10 cellular contexts compared by ENCODE assay signal in the genomic region with DNA sequence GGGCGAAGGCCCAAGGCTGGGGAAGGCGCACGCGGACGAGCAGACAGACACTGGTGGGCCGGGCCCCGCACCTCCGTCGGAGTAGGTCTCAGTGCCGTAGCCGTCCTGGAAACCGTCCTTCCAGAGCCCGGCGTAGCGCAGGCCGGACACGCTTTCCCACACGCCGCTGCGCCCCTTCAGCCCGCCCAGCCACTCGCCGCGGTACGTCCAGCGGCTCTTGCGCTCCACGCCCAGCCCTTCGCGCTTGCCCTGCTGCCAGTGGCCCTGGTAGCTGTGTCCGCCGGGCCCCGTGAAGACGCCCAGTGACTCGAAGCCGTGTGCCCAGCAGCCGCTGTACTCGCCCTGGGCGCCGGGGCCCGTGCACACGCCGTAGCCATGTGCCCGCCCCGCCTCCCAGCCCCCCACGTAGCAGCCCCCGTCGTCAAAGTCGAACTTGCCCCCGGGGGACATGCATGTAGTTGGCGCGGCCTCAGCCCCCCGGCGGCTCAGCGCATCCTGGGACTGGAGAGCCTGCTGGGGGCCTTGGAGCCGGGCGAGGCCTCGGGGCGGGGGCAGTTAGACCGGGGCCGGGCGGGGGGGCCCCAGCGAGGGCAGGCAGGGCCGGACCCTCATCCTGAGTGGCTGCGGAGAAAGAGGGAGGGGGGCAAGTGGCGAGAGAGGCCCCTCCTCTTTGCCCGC. TPM values are rescaled to one million over a fixed set of nuclear protein-coding genes. Genes with fewer than 3 reads are reported as not detected.
DNase-seq lines count a peak whose midpoint lies in the region; ATAC-seq and TF ChIP-seq lines count a peak whose summit lies in the region.
"Had no signal": no experiment of that assay in that cellular context is flagged by ENCODE, and none has a peak within 500 bp of the region (broad histone marks: within the 10 kb centered on the region; RNA-seq: fewer than 3 reads in every experiment).

No MANE protein-coding gene starts in this region.

- H3K4me3 Mint-ChIP-seq in glutamatergic neuron (ENCODE audit: unreplicated experiment): peak overlapping the region; percentile 85

- H3K79me2 ChIP-seq in PC-3 (ENCODE audit: low read length): no peaks in the 10 kb centered on the region

- no peak overlapping the region for H3K9ac ChIP-seq in PC-3 (ENCODE audit: low read length)

- H3K4me3 ChIP-seq in PC-3 (ENCODE audit: low read length) (no peak overlapping the region), ovary (peak overlapping the region; percentile 40)

- 2 to 3% (median 2%) methylated on average over 40 to 67 of the region's 67 CpGs for WGBS in ovary, 3 donors

- H3K4me1 ChIP-seq in PC-3 (ENCODE audit: insufficient read depth, low read length) (no peaks in the 10 kb centered on the region), ovary (ENCODE audit: insufficient read depth) (peaks cover 1% of the 10 kb centered on the region)

- H3K4me2 ChIP-seq in PC-3 (ENCODE audit: low read length): no peak overlapping the region

- no TSS peak for BruUV-seq in PC-3 (replicated peaks; lab: Mats Ljungman, UMichigan)

- ATAC-seq in PC-3: peak; percentile 45; the same call in 1 of the 2 replicates
- no peak for ATAC-seq in HG03039 (IDR thresholded peaks at IDR 0.05; ENCODE audit: unreplicated experiment)
- ATAC-seq in GM21825 (IDR thresholded peaks at IDR 0.05; ENCODE audit: unreplicated experiment): no peak

- peaks cover 30% of the 10 kb centered on the region for H3K27me3 ChIP-seq in PC-3 (ENCODE audit: low read length)
- no peaks in the 10 kb centered on the region for H3K27me3 ChIP-seq in ovary

- H3K9me3 ChIP-seq in PC-3 (ENCODE audit: low read length): no peaks in the 10 kb centered on the region
- no peaks in the 10 kb centered on the region for H3K9me3 ChIP-seq in ovary

- H3K27ac ChIP-seq in PC-3 (ENCODE audit: low read length) (no peak overlapping the region), ovary (no peak overlapping the region)

- H2AFZ ChIP-seq in PC-3 (ENCODE audit: low read length): no peak overlapping the region

- TF ChIP-seq CTCF in PC-3 (conservative IDR thresholded peaks at IDR 0.05; ENCODE audit: low read depth, low read length): no peak
- TF ChIP-seq CTCF in glutamatergic neuron (IDR thresholded peaks at IDR 0.05; ENCODE audit: partially characterized antibody, unreplicated experiment): no peak
- no peak for TF ChIP-seq CTCF in ovary (IDR thresholded peaks at IDR 0.05)

- CTCF ChIA-PET in PC-3 (lab: Charles Lee): no interaction called here

- TF ChIP-seq EP300 in ovary (IDR thresholded peaks at IDR 0.05): no peak

- intact Hi-C loops in PC-3 (cut with micrococcal nuclease) (no loop called here), ovary (cut with DNase I) (no loop called here)

- peaks cover 5% of the 10 kb centered on the region for H3K36me3 Mint-ChIP-seq in glutamatergic neuron (ENCODE audit: unreplicated experiment)

- no peaks in the 10 kb centered on the region for H3K9me2 ChIP-seq in PC-3 (replicated peaks; ENCODE audit: low read length)

- peaks cover 8% of the 10 kb centered on the region for H3K9me3 Mint-ChIP-seq in glutamatergic neuron (ENCODE audit: unreplicated experiment)

- no peak for TF ChIP-seq POLR2A in ovary (IDR thresholded peaks at IDR 0.05)

- peaks cover 27% of the 10 kb centered on the region for H3K27me3 Mint-ChIP-seq in glutamatergic neuron (ENCODE audit: unreplicated experiment)

- POLR2A ChIA-PET in PC-3 (lab: Charles Lee; ENCODE audit: unreplicated experiment): no interaction called here

- H4K20me1 ChIP-seq in PC-3 (ENCODE audit: low read length): no peaks in the 10 kb centered on the region

- H3F3A ChIP-seq in PC-3 (ENCODE audit: low read length, unreplicated experiment): no peaks in the 10 kb centered on the region

- H3K4me1 Mint-ChIP-seq in glutamatergic neuron (ENCODE audit: low read depth, unreplicated experiment): peaks cover 6% of the 10 kb centered on the region

- DNase-seq in Daoy (ENCODE audit: low read depth) (peak; percentile 45), PC-3 (no peak), glutamatergic neuron (peak; percentile 75), ovary (peak in 4 of 5 donors; percentile 50 to 71 (median 60)), globus pallidus (ENCODE audit: low spot score) (no peak), Kasumi-1 (lab: John Stamatoyannopoulos, UW) (no peak)
- DNase-seq: NCI-H1930 had no signal

- H3K36me3 ChIP-seq in PC-3 (ENCODE audit: low read depth, low read length) (no peaks in the 10 kb centered on the region), ovary (no peaks in the 10 kb centered on the region)

- H3K27ac Mint-ChIP-seq in glutamatergic neuron (ENCODE audit: unreplicated experiment): peak overlapping the region; percentile 59

RNA-seq across cellular contexts. Expression of a gene that starts 1.4 kb away (rescaled TPM):
- total RNA-seq in Daoy (2014; rRNA removed; shearing (Covaris generic)): 0.29 TPM in 1 of 2 replicates, not detected in the other
- total RNA-seq in PC-3 (2014; rRNA removed) (not detected in 2 replicates), glutamatergic neuron (ENCODE audit: unreplicated experiment) (52.7 TPM), ovary (10 to 100 TPM in 4 of 7 donors, 1 to 10 TPM in 3; 7.4 to 43.5 (median 10.1) TPM)
- 10 to 100 TPM; 19.9 to 22.1 TPM for polyA plus RNA-seq in ovary

RNA-seq across cellular contexts. Expression of a gene that starts 9.6 kb away (rescaled TPM):
- total RNA-seq in Daoy (2014; rRNA removed; shearing (Covaris generic)): 10.2 and 47.7 TPM in 2 replicates
- total RNA-seq in PC-3 (2014; rRNA removed) (69.7 and 71.7 TPM in 2 replicates), glutamatergic neuron (ENCODE audit: unreplicated experiment) (105 TPM), ovary (100 to 1,000 TPM in 3 of 7 donors, 10 to 100 TPM in 4; 76.3 to 129 (median 92.8) TPM)
- 10 to 100 TPM; 32.0 to 80.4 TPM for polyA plus RNA-seq in ovary

RNA-seq across cellular contexts. Expression of a gene that starts 21.1 kb away (rescaled TPM):
- total RNA-seq in Daoy (2014; rRNA removed; shearing (Covaris generic)): 8.5 and 9.0 TPM in 2 replicates
- total RNA-seq in PC-3 (2014; rRNA removed): 13.0 and 27.2 TPM in 2 replicates
- total RNA-seq in glutamatergic neuron (ENCODE audit: unreplicated experiment): 19.3 TPM
- total RNA-seq in ovary: 10 to 100 TPM; 14.6 to 22.3 (median 19.6) TPM
- 10 to 100 TPM; 11.5 to 11.9 TPM for polyA plus RNA-seq in ovary

RNA-seq across cellular contexts. Expression of a gene that starts 25.6 kb away (rescaled TPM):
- total RNA-seq in Daoy (2014; rRNA removed; shearing (Covaris generic)): 0.23 and 0.42 TPM in 2 replicates
- 0.55 and 1.4 TPM in 2 replicates for total RNA-seq in PC-3 (2014; rRNA removed)
- 39.1 TPM for total RNA-seq in glutamatergic neuron (ENCODE audit: unreplicated experiment)
- total RNA-seq in ovary: 1 to 10 TPM in 5 of 7 donors, under 1 TPM in 2; 0.48 to 2.3 (median 2.0) TPM
- polyA plus RNA-seq in ovary: under 1 TPM; 0.34 to 0.63 TPM

RNA-seq across cellular contexts. Expression of a gene that starts 59.0 kb away (rescaled TPM):
- 5.9 and 7.6 TPM in 2 replicates for total RNA-seq in Daoy (2014; rRNA removed; shearing (Covaris generic))
- total RNA-seq in PC-3 (2014; rRNA removed): 40.9 and 43.2 TPM in 2 replicates
- total RNA-seq in glutamatergic neuron (ENCODE audit: unreplicated experiment): 0.42 TPM
- total RNA-seq in ovary: 10 to 100 TPM in 4 of 7 donors, 1 to 10 TPM in 3; 1.6 to 46.6 (median 14.9) TPM
- polyA plus RNA-seq in ovary: 10 to 100 TPM; 12.5 to 28.5 TPM
- total RNA-seq: subcutaneous adipose tissue had no signal

Comparison
In these comparisons a context has a peak if more than half of its experiments do, and no peak if none do; other contexts are left out.
1. DNase-seq: peak in Daoy (single experiment), glutamatergic neuron (single experiment) and ovary (4 of 5); none in PC-3 (single experiment), globus pallidus (single experiment) and Kasumi-1 (0 of 2).